Comparison of ENCODE assay signal across 20 cellular contexts in the genomic region with DNA sequence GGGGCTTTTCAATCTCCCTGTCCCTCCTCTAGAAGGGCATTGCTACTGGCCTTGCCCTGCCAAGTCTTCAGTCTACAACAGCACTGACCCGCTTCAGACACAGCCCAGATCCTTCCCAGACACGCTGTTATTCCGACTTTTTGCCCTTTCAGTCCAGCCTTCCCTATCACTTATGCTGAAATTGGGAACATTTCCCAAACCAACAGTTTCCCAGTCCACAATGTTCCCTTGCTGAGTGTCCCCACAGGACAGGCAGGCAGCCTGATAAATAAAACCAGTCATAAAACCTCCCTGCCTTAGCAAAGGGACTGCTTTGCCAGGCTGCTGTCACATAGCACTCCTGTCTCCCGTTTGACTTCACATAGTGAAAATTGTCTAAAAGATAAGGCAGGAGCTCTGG. TPM values are rescaled to one million over a fixed set of nuclear protein-coding genes. Genes with fewer than 3 reads are reported as not detected.
"Had no signal": no experiment of that assay in that cellular context is flagged by ENCODE, and none has a peak within 500 bp of the region (broad histone marks: within the 10 kb centered on the region; RNA-seq: fewer than 3 reads in every experiment).

No MANE protein-coding gene starts in this region.

- H3K36me3 Mint-ChIP-seq: activated naive CD4-positive, alpha-beta T cell treated with anti-CD3 and anti-CD28 coated beads, Interleukin-2, amount 10 ng/mL, durations not matched to agents 7 days and 5 days had no signal

- H3K4me1 ChIP-seq: esophagus muscularis mucosa had no signal

- H3K4me3 ChIP-seq: esophagus muscularis mucosa had no signal

- H3K4me1 Mint-ChIP-seq: activated CD4-positive, alpha-beta T cell treated with anti-CD3 and anti-CD28 coated beads, Interleukin-2, amount 10 ng/mL, durations not matched to agents 24 days and 14 days; activated naive CD4-positive, alpha-beta T cell treated with anti-CD3 and anti-CD28 coated beads, Interleukin-2, amount 10 ng/mL, durations not matched to agents 7 days and 5 days; activated naive CD8-positive, alpha-beta T cell treated with anti-CD3 and anti-CD28 coated beads, Interleukin-2, amount 50 U/mL, for 24 hours; nephron progenitor cell had no signal

- H3K27ac Mint-ChIP-seq: activated CD4-positive, alpha-beta T cell treated with anti-CD3 and anti-CD28 coated beads, Interleukin-2, amount 10 ng/mL, durations not matched to agents 24 days and 14 days; activated CD8-positive, alpha-beta T cell treated with anti-CD3 and anti-CD28 coated beads for 36 hours; activated naive CD4-positive, alpha-beta T cell treated with anti-CD3 and anti-CD28 coated beads, Interleukin-2, amount 10 ng/mL, durations not matched to agents 7 days and 5 days; activated naive CD8-positive, alpha-beta T cell treated with anti-CD3 and anti-CD28 coated beads, Interleukin-2, amount 50 U/mL, for 24 hours; activated T-cell treated with anti-CD3 and anti-CD28 coated beads, Interleukin-2, amount 50 U/mL, for 24 hours; nephron progenitor cell; stimulated activated naive CD8-positive, alpha-beta T cell treated with anti-CD3 and anti-CD28 coated beads, Interleukin-15, Interleukin-2, amounts not matched to agents 100 ng/mL and 50 ng/mL, for 24 hours; T-helper 2 cell treated with Interferon-gamma antibody and Interleukin-4, amounts not matched to agents 5 μg/mL and 100 μg/mL, for 36 hours had no signal

- DNase-seq: activated CD4-positive, alpha-beta T cell treated with anti-CD3 and anti-CD28 coated beads, Interleukin-2, amount 10 ng/mL, durations not matched to agents 24 days and 14 days; activated CD4-positive, CD25-positive, alpha-beta regulatory T cell; activated CD8-positive, alpha-beta T cell treated with anti-CD3 and anti-CD28 coated beads for 36 hours; activated naive CD4-positive, alpha-beta T cell treated with anti-CD3 and anti-CD28 coated beads, Interleukin-2, amount 10 ng/mL, durations not matched to agents 7 days and 5 days; activated naive CD8-positive, alpha-beta T cell treated with anti-CD3 and anti-CD28 coated beads, Interleukin-2, amount 50 U/mL, for 24 hours; activated T-cell treated with anti-CD3 and anti-CD28 coated beads, Interleukin-2, amount 50 U/mL, for 24 hours; dermis blood vessel endothelial cell; effector memory CD4-positive, alpha-beta T cell; nephron progenitor cell; nucleus accumbens; retina; trophoblast cell had no signal

- H3K9me3 Mint-ChIP-seq: activated CD8-positive, alpha-beta T cell treated with anti-CD3 and anti-CD28 coated beads for 36 hours; activated naive CD4-positive, alpha-beta T cell treated with anti-CD3 and anti-CD28 coated beads, Interleukin-2, amount 10 ng/mL, durations not matched to agents 7 days and 5 days; activated naive CD8-positive, alpha-beta T cell treated with anti-CD3 and anti-CD28 coated beads, Interleukin-2, amount 50 U/mL, for 24 hours; activated T-cell treated with anti-CD3 and anti-CD28 coated beads, Interleukin-2, amount 50 U/mL, for 24 hours; T-helper 2 cell treated with Interferon-gamma antibody and Interleukin-4, amounts not matched to agents 5 μg/mL and 100 μg/mL, for 36 hours had no signal

- H3K36me3 ChIP-seq: esophagus muscularis mucosa had no signal

- ATAC-seq: activated CD8-positive, alpha-beta T cell treated with anti-CD3 and anti-CD28 coated beads for 36 hours; activated naive CD8-positive, alpha-beta T cell treated with anti-CD3 and anti-CD28 coated beads, Interleukin-2, amount 50 U/mL, for 24 hours had no signal

- H3K4me3 Mint-ChIP-seq: activated CD4-positive, alpha-beta T cell treated with anti-CD3 and anti-CD28 coated beads, Interleukin-2, amount 10 ng/mL, durations not matched to agents 24 days and 14 days; activated CD8-positive, alpha-beta T cell treated with anti-CD3 and anti-CD28 coated beads for 36 hours; activated naive CD4-positive, alpha-beta T cell treated with anti-CD3 and anti-CD28 coated beads, Interleukin-2, amount 10 ng/mL, durations not matched to agents 7 days and 5 days; activated naive CD8-positive, alpha-beta T cell treated with anti-CD3 and anti-CD28 coated beads, Interleukin-2, amount 50 U/mL, for 24 hours; activated T-cell treated with anti-CD3 and anti-CD28 coated beads, Interleukin-2, amount 50 U/mL, for 24 hours; nephron progenitor cell; stimulated activated naive CD8-positive, alpha-beta T cell treated with anti-CD3 and anti-CD28 coated beads, Interleukin-15, Interleukin-2, amounts not matched to agents 100 ng/mL and 50 ng/mL, for 24 hours; T-helper 2 cell treated with Interferon-gamma antibody and Interleukin-4, amounts not matched to agents 5 μg/mL and 100 μg/mL, for 36 hours had no signal

- H3K27me3 ChIP-seq: esophagus muscularis mucosa had no signal

- H3K27me3 Mint-ChIP-seq: activated CD4-positive, alpha-beta T cell treated with anti-CD3 and anti-CD28 coated beads, Interleukin-2, amount 10 ng/mL, durations not matched to agents 24 days and 14 days; activated CD8-positive, alpha-beta T cell treated with anti-CD3 and anti-CD28 coated beads for 36 hours; activated naive CD4-positive, alpha-beta T cell treated with anti-CD3 and anti-CD28 coated beads, Interleukin-2, amount 10 ng/mL, durations not matched to agents 7 days and 5 days; activated naive CD8-positive, alpha-beta T cell treated with anti-CD3 and anti-CD28 coated beads, Interleukin-2, amount 50 U/mL, for 24 hours had no signal

RNA-seq across cellular contexts. Expression of a gene that starts 43.5 kb away (rescaled TPM):
- total RNA-seq: activated CD4-positive, alpha-beta T cell treated with anti-CD3 and anti-CD28 coated beads, Interleukin-2, amount 10 ng/mL, durations not matched to agents 24 days and 14 days; activated CD8-positive, alpha-beta T cell treated with anti-CD3 and anti-CD28 coated beads for 36 hours; astrocyte; bronchial epithelial cell; cerebellum; dermis blood vessel endothelial cell; endothelial cell of umbilical vein; esophagus muscularis mucosa; myocyte had no signal
- polyA plus RNA-seq: endothelial cell of umbilical vein had no signal

RNA-seq across cellular contexts. Expression of a gene that starts 49.0 kb away (rescaled TPM):
- total RNA-seq: bronchial epithelial cell, dermis blood vessel endothelial cell, myocyte had no signal
